8 cellular contexts compared by ENCODE assay signal in genomic region chr14:26595922-26596721, GRCh38. TPM values are rescaled to one million over a fixed set of nuclear protein-coding genes. Genes with fewer than 3 reads are reported as not detected.
DNase-seq lines count a peak whose midpoint lies in the region; ATAC-seq and TF ChIP-seq lines count a peak whose summit lies in the region.

No MANE protein-coding gene starts in this region.

- H2AFZ ChIP-seq in PC-9: peak overlapping the region; percentile 84; the same call in 1 of the 2 replicates

- H3K9me3 Mint-ChIP-seq in activated CD8-positive, alpha-beta memory T cell treated with anti-CD3 and anti-CD28 coated beads, Interleukin-2, amount 10 ng/mL, durations not matched to agents 7 days and 5 days (ENCODE audit: low read depth): no peaks in the 10 kb centered on the region
- peaks cover 3% of the 10 kb centered on the region for H3K9me3 Mint-ChIP-seq in stimulated activated memory B cell treated with anti-CD40 and anti-IgM and Interleukin-4, amounts not matched to agents 10 μg/mL and 1 μg/mL and 100 μg/mL, for 72 hours

- no peaks in the 10 kb centered on the region for H4K20me1 ChIP-seq in PC-9 (ENCODE audit: insufficient read depth)

- no peak overlapping the region for H3K4me3 Mint-ChIP-seq in activated CD8-positive, alpha-beta memory T cell treated with anti-CD3 and anti-CD28 coated beads, Interleukin-2, amount 10 ng/mL, durations not matched to agents 7 days and 5 days
- H3K4me3 Mint-ChIP-seq in stimulated activated memory B cell treated with anti-CD40 and anti-IgM and Interleukin-4, amounts not matched to agents 10 μg/mL and 1 μg/mL and 100 μg/mL, for 72 hours: no peak overlapping the region

- CTCF ChIA-PET in PC-9 (lab: Charles Lee): no interaction called here
- CTCF ChIA-PET in activated CD8-positive, alpha-beta memory T cell treated with anti-CD3 and anti-CD28 coated beads, Interleukin-2, amount 10 ng/mL, durations not matched to agents 7 days and 5 days (lab: Charles Lee): no interaction called here

- H3K27ac Mint-ChIP-seq in activated CD8-positive, alpha-beta memory T cell treated with anti-CD3 and anti-CD28 coated beads, Interleukin-2, amount 10 ng/mL, durations not matched to agents 7 days and 5 days: no peak overlapping the region
- H3K27ac Mint-ChIP-seq in stimulated activated memory B cell treated with anti-CD40 and anti-IgM and Interleukin-4, amounts not matched to agents 10 μg/mL and 1 μg/mL and 100 μg/mL, for 72 hours: no peak overlapping the region

- H3K4me1 Mint-ChIP-seq in activated CD8-positive, alpha-beta memory T cell treated with anti-CD3 and anti-CD28 coated beads, Interleukin-2, amount 10 ng/mL, durations not matched to agents 7 days and 5 days: peaks cover 2% of the 10 kb centered on the region
- no peaks in the 10 kb centered on the region for H3K4me1 Mint-ChIP-seq in stimulated activated memory B cell treated with anti-CD40 and anti-IgM and Interleukin-4, amounts not matched to agents 10 μg/mL and 1 μg/mL and 100 μg/mL, for 72 hours

- H3K27me3 ChIP-seq in HAP-1 (ENCODE audit: low read depth) (no peaks in the 10 kb centered on the region), PC-9 (ENCODE audit: insufficient read depth, low read depth) (no peaks in the 10 kb centered on the region), iPS DF 6.9 (ENCODE audit: control insufficient read depth, insufficient read depth, low read length) (no peaks in the 10 kb centered on the region)

- no peaks in the 10 kb centered on the region for H3K79me2 ChIP-seq in PC-9 (ENCODE audit: low read depth)

- BruUV-seq in PC-9 (replicated peaks; lab: Mats Ljungman, UMichigan): no TSS peak

- intact Hi-C loops in PC-9 (cut with micrococcal nuclease; ENCODE audit: unreplicated experiment): no loop called here

- in situ Hi-C loops in HAP-1 (cut with MboI; ENCODE audit: low sequenced_read_pairs): loop anchor here (25.0 kb wide), 1 partner anchor 91 kb away; no protein-coding TSS in a partner anchor

- no peak for TF ChIP-seq CTCF in PC-9 (conservative IDR thresholded peaks at IDR 0.05)

- WGBS in iPS DF 6.9 (ENCODE audit: insufficient coverage, insufficient read length): no CpG with 5 or more reads among the region's 15 CpGs

- no peak overlapping the region for H3K27ac ChIP-seq in PC-9
- H3K27ac ChIP-seq in iPS DF 6.9 (ENCODE audit: low read length): no peak overlapping the region

- no peaks in the 10 kb centered on the region for H3K9me2 ChIP-seq in PC-9 (ENCODE audit: insufficient read depth)

- H3K4me1 ChIP-seq in HAP-1 (peaks cover 24% of the 10 kb centered on the region), PC-9 (replicated peaks; ENCODE audit: insufficient read depth) (peaks cover 10% of the 10 kb centered on the region), iPS DF 6.9 (ENCODE audit: control insufficient read depth, insufficient read depth, low read length) (no peaks in the 10 kb centered on the region; the same call in 1 of the 2 replicates)

- H3K9me3 ChIP-seq in HAP-1 (no peaks in the 10 kb centered on the region), PC-9 (ENCODE audit: insufficient read depth, low read depth) (no peaks in the 10 kb centered on the region), iPS DF 6.9 (ENCODE audit: control insufficient read depth, insufficient read depth, low read length) (no peaks in the 10 kb centered on the region)

- no peaks in the 10 kb centered on the region for H3F3A ChIP-seq in PC-9 (ENCODE audit: insufficient read depth, low read depth)

- peaks cover 22% of the 10 kb centered on the region for H3K27me3 Mint-ChIP-seq in activated CD8-positive, alpha-beta memory T cell treated with anti-CD3 and anti-CD28 coated beads, Interleukin-2, amount 10 ng/mL, durations not matched to agents 7 days and 5 days
- H3K27me3 Mint-ChIP-seq in stimulated activated memory B cell treated with anti-CD40 and anti-IgM and Interleukin-4, amounts not matched to agents 10 μg/mL and 1 μg/mL and 100 μg/mL, for 72 hours: peaks cover 25% of the 10 kb centered on the region

- POLR2A ChIA-PET in PC-9 (lab: Charles Lee; ENCODE audit: unreplicated experiment): no interaction called here

- H3K4me3 ChIP-seq in HAP-1: peak overlapping the region; percentile 69
- H3K4me3 ChIP-seq in PC-9: peak overlapping the region; percentile 70
- H3K4me3 ChIP-seq in iPS DF 6.9 (ENCODE audit: low read length): peak overlapping the region; percentile 53; the same call in 1 of the 2 replicates
- peak overlapping the region; percentile 75 for H3K4me3 ChIP-seq in skeletal muscle cell (ENCODE audit: low read depth, low read length)

- DNase-seq in HAP-1 (ENCODE audit: low spot score in 2 of 2): no peak
- DNase-seq in PC-9: no peak
- no peak for DNase-seq in iPS DF 6.9 (ENCODE audit: low read depth, low spot score)
- no peak for DNase-seq in skeletal muscle cell (ENCODE audit: low read depth)
- no peak for DNase-seq in activated CD8-positive, alpha-beta memory T cell treated with anti-CD3 and anti-CD28 coated beads, Interleukin-2, amount 10 ng/mL, durations not matched to agents 7 days and 5 days
- no peak for DNase-seq in stimulated activated CD4-positive, alpha-beta T cell treated with anti-CD3 and anti-CD28 coated beads, Interleukin-2, amount 100 ng/mL, for 24 hours
- no peak for DNase-seq in activated CD4-positive, alpha-beta T cell treated with anti-CD3 and anti-CD28 coated beads for 1 hour

- no peak for ATAC-seq in activated CD8-positive, alpha-beta memory T cell treated with anti-CD3 and anti-CD28 coated beads, Interleukin-2, amount 10 ng/mL, durations not matched to agents 7 days and 5 days
- no peak for ATAC-seq in stimulated activated memory B cell treated with anti-CD40 and anti-IgM and Interleukin-4, amounts not matched to agents 10 μg/mL and 1 μg/mL and 100 μg/mL, for 72 hours

- peaks cover 2% of the 10 kb centered on the region for H3K36me3 Mint-ChIP-seq in activated CD8-positive, alpha-beta memory T cell treated with anti-CD3 and anti-CD28 coated beads, Interleukin-2, amount 10 ng/mL, durations not matched to agents 7 days and 5 days
- no peaks in the 10 kb centered on the region for H3K36me3 Mint-ChIP-seq in stimulated activated memory B cell treated with anti-CD40 and anti-IgM and Interleukin-4, amounts not matched to agents 10 μg/mL and 1 μg/mL and 100 μg/mL, for 72 hours

- H3K4me2 ChIP-seq in PC-9: peak overlapping the region; percentile 70

- no peaks in the 10 kb centered on the region for H3K36me3 ChIP-seq in HAP-1 (replicated peaks)
- H3K36me3 ChIP-seq in PC-9 (ENCODE audit: low read depth): no peaks in the 10 kb centered on the region
- no peaks in the 10 kb centered on the region for H3K36me3 ChIP-seq in iPS DF 6.9 (ENCODE audit: control insufficient read depth, insufficient read depth, low read length)

RNA-seq across cellular contexts. Expression of gene NOVA1, which starts 1.7 kb away (rescaled TPM):
- 0.68 and 1.1 TPM in 2 replicates for total RNA-seq in PC-9 (2021)
- total RNA-seq in activated CD8-positive, alpha-beta memory T cell treated with anti-CD3 and anti-CD28 coated beads, Interleukin-2, amount 10 ng/mL, durations not matched to agents 7 days and 5 days: under 1 TPM in 1 of 2 experiments, not detected in 1; 0.42 TPM
